ENCODE assay signal across 21 cellular contexts in the genomic region with DNA sequence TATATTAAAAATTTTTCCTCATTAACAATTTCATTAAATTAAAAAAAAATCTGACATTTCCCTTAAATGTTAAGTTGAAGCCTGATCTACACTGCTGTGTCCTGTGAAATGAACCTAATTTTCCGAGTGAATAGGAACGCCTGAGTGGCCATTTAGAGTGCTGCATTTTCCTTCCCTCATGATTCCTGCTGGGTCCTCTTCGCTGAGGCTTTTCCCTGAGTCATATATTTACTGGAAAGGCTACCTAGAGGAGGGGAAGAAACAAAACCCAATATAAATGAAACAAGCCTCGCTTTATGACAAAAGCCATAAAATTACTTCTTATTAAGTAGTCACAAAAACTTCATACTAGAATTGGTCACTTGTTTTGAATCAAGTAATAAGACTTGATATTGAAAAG. TPM values are rescaled to one million over a fixed set of nuclear protein-coding genes. Genes with fewer than 3 reads are reported as not detected.
"Had no signal": no experiment of that assay in that cellular context is flagged by ENCODE, and none has a peak within 500 bp of the region (broad histone marks: within the 10 kb centered on the region; RNA-seq: fewer than 3 reads in every experiment).

No MANE protein-coding gene starts in this region.

- H3K36me3 Mint-ChIP-seq: activated naive CD8-positive, alpha-beta T cell had no signal

- H3K9me3 Mint-ChIP-seq: activated T-helper 1 cell treated with anti-CD3 and anti-CD28 coated beads, Interleukin-12 subunit alpha, Interleukin-12 subunit beta, Interleukin-2, Interleukin-4 antibody, amounts not matched to agents 30 ng/mL and 10 ng/mL and 1 ng/mL, durations not matched to agents 14 hours and 24 hours and 36 hours; effector memory CD8-positive, alpha-beta T cell; mesothelial cell of epicardium had no signal

- H3K27ac ChIP-seq: esophagus squamous epithelium, lower lobe of right lung, right atrium auricular region, tibial nerve, uterus, WERI-Rb-1 had no signal

- H3K27ac Mint-ChIP-seq: activated T-helper 1 cell treated with anti-CD3 and anti-CD28 coated beads, Interleukin-12 subunit alpha, Interleukin-12 subunit beta, Interleukin-2, Interleukin-4 antibody, amounts not matched to agents 30 ng/mL and 10 ng/mL and 1 ng/mL, durations not matched to agents 14 hours and 24 hours and 36 hours; mesothelial cell of epicardium; progenitor cell of endocrine pancreas had no signal

- DNase-seq: activated CD4-positive, alpha-beta T cell treated with anti-CD3 and anti-CD28 coated beads, Interleukin-2, amount 50 U/mL, for 4 hours; caudate nucleus; effector memory CD8-positive, alpha-beta T cell; esophagus squamous epithelium; islet precursor cell; lower lobe of right lung; stimulated activated CD4-positive, alpha-beta T cell treated with anti-CD3 and anti-CD28 coated beads, Interleukin-12 subunit alpha, Interleukin-12 subunit beta, amount 100 ng/mL, for 4 hours; stimulated activated CD4-positive, alpha-beta T cell treated with anti-CD3 and anti-CD28 coated beads, Interleukin-2, amount 100 ng/mL, for 24 hours; stimulated activated naive CD8-positive, alpha-beta T cell treated with anti-CD3 and anti-CD28 coated beads, Interleukin-15, Interleukin-2, amounts not matched to agents 100 U/mL and 50 U/mL, for 24 hours; substantia nigra; T-helper 17 cell; uterus; WERI-Rb-1 had no signal

- H3K4me1 ChIP-seq: lower lobe of right lung, right atrium auricular region, tibial nerve, uterus had no signal

- H3K27me3 ChIP-seq: esophagus squamous epithelium, right atrium auricular region, tibial nerve, uterus had no signal

- H3K36me3 ChIP-seq: right atrium auricular region, uterus, WERI-Rb-1 had no signal

- H3K4me1 Mint-ChIP-seq: mesothelial cell of epicardium had no signal

- ATAC-seq: effector memory CD8-positive, alpha-beta T cell; lower lobe of right lung; stimulated activated naive CD8-positive, alpha-beta T cell treated with anti-CD3 and anti-CD28 coated beads, Interleukin-15, Interleukin-2, amounts not matched to agents 100 U/mL and 50 U/mL, for 24 hours; T-helper 17 cell had no signal

- H3K4me3 Mint-ChIP-seq: activated naive CD8-positive, alpha-beta T cell; activated T-helper 1 cell treated with anti-CD3 and anti-CD28 coated beads, Interleukin-12 subunit alpha, Interleukin-12 subunit beta, Interleukin-2, Interleukin-4 antibody, amounts not matched to agents 30 ng/mL and 10 ng/mL and 1 ng/mL, durations not matched to agents 14 hours and 24 hours and 36 hours; effector memory CD8-positive, alpha-beta T cell; mesothelial cell of epicardium; T-helper 17 cell had no signal

- H3K4me3 ChIP-seq: esophagus squamous epithelium, lower lobe of right lung, right atrium auricular region, tibial nerve, uterus had no signal

- H3K9me3 ChIP-seq: esophagus squamous epithelium, lower lobe of right lung, right atrium auricular region, tibial nerve, uterus had no signal

- H3K27me3 Mint-ChIP-seq: activated naive CD8-positive, alpha-beta T cell; effector memory CD8-positive, alpha-beta T cell; progenitor cell of endocrine pancreas; T-helper 17 cell had no signal

RNA-seq across cellular contexts. Expression of a gene that starts 29.0 kb away (rescaled TPM):
- total RNA-seq: dermis microvascular lymphatic vessel endothelial cell, esophagus squamous epithelium had no signal
- polyA plus RNA-seq: neural cell had no signal
